In genomic region chr13:36750046-36750445, GRCh38 we compare ENCODE assay signal across 19 cellular contexts.
DNase-seq lines count a peak whose midpoint lies in the region; ATAC-seq and TF ChIP-seq lines count a peak whose summit lies in the region.
"Had no signal": no experiment of that assay in that cellular context is flagged by ENCODE, and none has a peak within 500 bp of the region (broad histone marks: within the 10 kb centered on the region; RNA-seq: fewer than 3 reads in every experiment).

No MANE protein-coding gene starts in this region.

- H3K4me3 ChIP-seq in PC-9 (no peak overlapping the region), brain microvascular endothelial cell (ENCODE audit: low read depth, low read length) (no peak overlapping the region), neural progenitor cell (no peak overlapping the region), smooth muscle cell (no peak overlapping the region), adrenal gland (no peak overlapping the region), left ventricle myocardium inferior (no peak overlapping the region)
- H3K4me3 ChIP-seq: A549; BLaER1 treated with 17β-estradiol and CSF1 and Interleukin-3, amounts not matched to agents 10 nM and 100 nM had no signal

- H2AFZ ChIP-seq in PC-9 (0 out of 2 replicates have a peak overlapping the region, but pooled peaks have one; percentile 18), neural progenitor cell (replicated peaks) (peak overlapping the region; percentile 46), smooth muscle cell (ENCODE audit: low read depth) (no peak overlapping the region)

- no peaks in the 10 kb centered on the region for H4K20me1 ChIP-seq in PC-9 (ENCODE audit: insufficient read depth)
- no peaks in the 10 kb centered on the region for H4K20me1 ChIP-seq in neural progenitor cell (ENCODE audit: low read depth)
- H4K20me1 ChIP-seq in smooth muscle cell (ENCODE audit: low read depth) = no peaks in the 10 kb centered on the region
- H4K20me1 ChIP-seq: BLaER1 treated with 17β-estradiol and CSF1 and Interleukin-3, amounts not matched to agents 10 nM and 100 nM had no signal

- H3K36me3 ChIP-seq in PC-9 (ENCODE audit: low read depth) = no peaks in the 10 kb centered on the region
- H3K36me3 ChIP-seq in brain microvascular endothelial cell (replicated peaks) = no peaks in the 10 kb centered on the region
- H3K36me3 ChIP-seq in neural progenitor cell = no peaks in the 10 kb centered on the region
- no peaks in the 10 kb centered on the region for H3K36me3 ChIP-seq in smooth muscle cell (ENCODE audit: low read depth)
- H3K36me3 ChIP-seq in adrenal gland (replicated peaks in 1 of 2) = no peaks in the 10 kb centered on the region
- H3K36me3 ChIP-seq in left ventricle myocardium inferior = no peaks in the 10 kb centered on the region
- H3K36me3 ChIP-seq: BLaER1 treated with 17β-estradiol and CSF1 and Interleukin-3, amounts not matched to agents 10 nM and 100 nM had no signal

- H3K79me2 ChIP-seq in PC-9 (ENCODE audit: low read depth) = no peaks in the 10 kb centered on the region
- no peaks in the 10 kb centered on the region for H3K79me2 ChIP-seq in neural progenitor cell (ENCODE audit: low read depth)
- no peaks in the 10 kb centered on the region for H3K79me2 ChIP-seq in smooth muscle cell (ENCODE audit: low read depth)

- H3K36me3 Mint-ChIP-seq in neural progenitor cell = no peaks in the 10 kb centered on the region
- H3K36me3 Mint-ChIP-seq: CD8-positive, alpha-beta T cell had no signal

- no peak for TF ChIP-seq POLR2A in adrenal gland (IDR thresholded peaks at IDR 0.05)

- H3K9me3 ChIP-seq in PC-9 (ENCODE audit: insufficient read depth, low read depth) = no peaks in the 10 kb centered on the region
- H3K9me3 ChIP-seq in neural progenitor cell (ENCODE audit: low read depth) = no peaks in the 10 kb centered on the region
- H3K9me3 ChIP-seq in smooth muscle cell (replicated peaks; ENCODE audit: low read depth) = no peaks in the 10 kb centered on the region
- H3K9me3 ChIP-seq in adrenal gland (replicated peaks in 1 of 3) = no peaks in the 10 kb centered on the region
- peaks cover 6% of the 10 kb centered on the region for H3K9me3 ChIP-seq in left ventricle myocardium inferior (replicated peaks)
- H3K9me3 ChIP-seq: A549 had no signal

- POLR2A ChIA-PET in PC-9 (lab: Charles Lee; ENCODE audit: unreplicated experiment) = no interaction called here

- H3K27me3 ChIP-seq in PC-9 (ENCODE audit: insufficient read depth, low read depth) = no peaks in the 10 kb centered on the region
- no peaks in the 10 kb centered on the region for H3K27me3 ChIP-seq in brain microvascular endothelial cell (replicated peaks)
- no peaks in the 10 kb centered on the region for H3K27me3 ChIP-seq in neural progenitor cell
- H3K27me3 ChIP-seq in smooth muscle cell (ENCODE audit: low read depth) = no peaks in the 10 kb centered on the region
- H3K27me3 ChIP-seq in adrenal gland = no peaks in the 10 kb centered on the region
- H3K27me3 ChIP-seq in left ventricle myocardium inferior (ENCODE audit: low read depth) = no peaks in the 10 kb centered on the region
- H3K27me3 ChIP-seq: BLaER1 treated with 17β-estradiol and CSF1 and Interleukin-3, amounts not matched to agents 10 nM and 100 nM had no signal

- TF ChIP-seq CTCF in PC-9 (conservative IDR thresholded peaks at IDR 0.05) (no peak), brain microvascular endothelial cell (IDR thresholded peaks at IDR 0.05; ENCODE audit: low read depth, low read length, missing control alignments) (no peak), neural progenitor cell (IDR thresholded peaks at IDR 0.05) (no peak), smooth muscle cell (IDR thresholded peaks at IDR 0.05; ENCODE audit: borderline replicate concordance, insufficient read depth, poor library complexity, severe bottlenecking) (no peak), adrenal gland (IDR thresholded peaks at IDR 0.05) (no peak), left ventricle myocardium inferior (IDR thresholded peaks at IDR 0.05; ENCODE audit: borderline replicate concordance) (no peak)

- DNase-seq in PC-9 = no peak
- peak; percentile 12 for DNase-seq in brain microvascular endothelial cell
- DNase-seq in neural progenitor cell (ENCODE audit: low spot score) = no peak
- no peak for DNase-seq in smooth muscle cell (lab: John Stamatoyannopoulos, UW; ENCODE audit: unreplicated experiment)
- DNase-seq in adrenal gland = no peak
- DNase-seq in left ventricle myocardium inferior = no peak
- DNase-seq: AML-193; Caco-2; Calu3; CD4-positive, alpha-beta T cell; CD8-positive, alpha-beta T cell; DMS79 treated with DMSO at 0.1 percent for 48 hours; GF-D8 had no signal

- H3K4me1 ChIP-seq in PC-9 (replicated peaks; ENCODE audit: insufficient read depth) (no peaks in the 10 kb centered on the region), neural progenitor cell (no peaks in the 10 kb centered on the region), smooth muscle cell (ENCODE audit: low read depth) (no peaks in the 10 kb centered on the region), adrenal gland (replicated peaks in 1 of 2) (no peaks in the 10 kb centered on the region), left ventricle myocardium inferior (no peaks in the 10 kb centered on the region)
- H3K4me1 ChIP-seq: A549; BLaER1 treated with 17β-estradiol and CSF1 and Interleukin-3, amounts not matched to agents 10 nM and 100 nM; Caco-2 had no signal

- H3K4me1 Mint-ChIP-seq in neural progenitor cell = no peaks in the 10 kb centered on the region
- H3K4me1 Mint-ChIP-seq: B cell had no signal

- no peak overlapping the region for H3K27ac Mint-ChIP-seq in neural progenitor cell
- H3K27ac Mint-ChIP-seq: B cell; CD4-positive, alpha-beta T cell; CD8-positive, alpha-beta T cell had no signal

- H3K27me3 Mint-ChIP-seq in neural progenitor cell (ENCODE audit: insufficient read depth, low read depth) = no peaks in the 10 kb centered on the region

- H3K9me2 ChIP-seq in PC-9 (ENCODE audit: insufficient read depth) = no peaks in the 10 kb centered on the region

- no peak overlapping the region for H3K27ac ChIP-seq in PC-9
- H3K27ac ChIP-seq in brain microvascular endothelial cell = peak overlapping the region; percentile 29
- no peak overlapping the region for H3K27ac ChIP-seq in neural progenitor cell
- peak overlapping the region; percentile 22 for H3K27ac ChIP-seq in smooth muscle cell (ENCODE audit: low read depth)
- H3K27ac ChIP-seq in adrenal gland = no peak overlapping the region
- H3K27ac ChIP-seq in left ventricle myocardium inferior (replicated peaks) = no peak overlapping the region
- H3K27ac ChIP-seq: 22Rv1; A549; BLaER1 treated with 17β-estradiol and CSF1 and Interleukin-3, amounts not matched to agents 10 nM and 100 nM; C4-2B had no signal

- H3K9ac ChIP-seq in neural progenitor cell (no peak overlapping the region), smooth muscle cell (ENCODE audit: low read depth) (no peak overlapping the region)
- H3K9ac ChIP-seq: BLaER1 treated with 17β-estradiol and CSF1 and Interleukin-3, amounts not matched to agents 10 nM and 100 nM had no signal

- WGBS in smooth muscle cell (ENCODE audit: low lambda C conversion rate) = 41% methylated on average over 5 of the region's 5 CpGs
- WGBS in adrenal gland, 4 donors = 77 to 87% (median 81%) methylated on average over 5 of the region's 5 CpGs

- CTCF ChIA-PET in PC-9 (lab: Charles Lee) = no interaction called here

- no peak overlapping the region for H3K4me3 Mint-ChIP-seq in neural progenitor cell
- H3K4me3 Mint-ChIP-seq: B cell; CD4-positive, alpha-beta T cell; CD8-positive, alpha-beta T cell had no signal

- in situ Hi-C loops in brain microvascular endothelial cell (cut with HindIII; ENCODE audit: low pct_ligation_motif_present, low sequenced_read_pairs) = no loop called here

- no peak for ATAC-seq in GM21786 (IDR thresholded peaks at IDR 0.05; ENCODE audit: unreplicated experiment)
- ATAC-seq: A549; CD8-positive, alpha-beta T cell had no signal

- H3K9me3 Mint-ChIP-seq in neural progenitor cell = peaks cover 5% of the 10 kb centered on the region
- H3K9me3 Mint-ChIP-seq: CD4-positive, alpha-beta T cell had no signal

- H3K4me2 ChIP-seq in PC-9 (no peak overlapping the region), neural progenitor cell (no peak overlapping the region), smooth muscle cell (no peak overlapping the region)
- H3K4me2 ChIP-seq: A549; BLaER1 treated with 17β-estradiol and CSF1 and Interleukin-3, amounts not matched to agents 10 nM and 100 nM had no signal

- BruUV-seq in PC-9 (replicated peaks; lab: Mats Ljungman, UMichigan) = no TSS peak

- intact Hi-C loops in PC-9 (cut with micrococcal nuclease; ENCODE audit: unreplicated experiment) = no loop called here
- intact Hi-C loops in adrenal gland (cut with DNase I) = no loop called here
- intact Hi-C loops in left ventricle myocardium inferior (cut with micrococcal nuclease) = no loop called here

- no peaks in the 10 kb centered on the region for H3F3A ChIP-seq in PC-9 (ENCODE audit: insufficient read depth, low read depth)
- no peaks in the 10 kb centered on the region for H3F3A ChIP-seq in neural progenitor cell (ENCODE audit: low read depth)
- H3F3A ChIP-seq in smooth muscle cell (ENCODE audit: low read depth) = no peaks in the 10 kb centered on the region

Comparison
In these comparisons a context has a peak if more than half of its experiments do, and no peak if none do; other contexts are left out.
1. H3K27ac ChIP-seq: peak in brain microvascular endothelial cell (single experiment) and smooth muscle cell (single experiment); none in PC-9 (single experiment), neural progenitor cell (single experiment), adrenal gland (0 of 5) and left ventricle myocardium inferior (single experiment).